18 cellular contexts compared by ENCODE assay signal in the genomic region with DNA sequence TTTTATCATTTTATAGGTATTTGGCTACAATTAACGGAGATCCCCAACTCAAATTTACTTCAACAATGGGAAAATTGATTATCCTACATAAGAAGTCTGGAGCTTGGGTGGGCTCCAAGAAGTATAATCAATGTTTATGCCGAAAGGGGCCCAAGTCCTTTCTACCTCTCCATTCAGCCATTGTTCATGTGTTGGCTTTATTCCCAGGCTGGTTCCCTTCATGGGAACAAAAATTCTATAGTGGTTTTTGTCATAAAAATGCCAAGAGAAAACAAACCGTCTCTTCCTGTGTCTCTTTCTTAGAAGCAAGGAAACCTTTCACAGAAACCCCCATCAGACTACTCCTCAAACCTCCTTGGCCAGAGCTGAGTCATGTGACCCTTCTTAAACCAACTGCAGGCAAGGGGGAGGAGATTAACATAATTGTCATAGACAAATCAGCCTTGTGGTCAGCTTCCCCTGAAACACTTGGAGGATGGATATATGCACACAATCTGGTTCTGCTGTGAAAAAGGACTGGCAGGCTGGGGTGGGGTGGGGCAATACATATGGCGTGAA.
A peak's percentile ranks its signal among the peaks of the same experiment; 100 is the strongest.
DNase-seq lines count a peak whose midpoint lies in the region; ATAC-seq, FAIRE-seq and TF ChIP-seq lines count a peak whose summit lies in the region.
"Had no signal": no experiment of that assay in that cellular context is flagged by ENCODE, and none has a peak within 500 bp of the region (broad histone marks: within the 10 kb centered on the region; RNA-seq: fewer than 3 reads in every experiment).

No MANE protein-coding gene starts in this region.

- TSS peak; percentile 55 for BruUV-seq in endothelial cell of umbilical vein (replicated peaks; lab: Mats Ljungman, UMichigan)

- H2AFZ ChIP-seq in GM23338 (0 out of 2 replicates have a peak overlapping the region, but pooled peaks have one; percentile 19), endothelial cell of umbilical vein (ENCODE audit: low read depth, low read length) (peak overlapping the region; percentile 4)

- H3K9me3 ChIP-seq in endothelial cell of umbilical vein (replicated peaks; ENCODE audit: control insufficient read depth, insufficient read depth, low read length) = no peaks in the 10 kb centered on the region
- H3K9me3 ChIP-seq: adrenal gland, thoracic aorta had no signal

- no peak overlapping the region for H3K27ac Mint-ChIP-seq in GM23338
- peak overlapping the region; percentile 68 for H3K27ac Mint-ChIP-seq in T-helper 1 cell treated with Interleukin-12 subunit alpha and Interleukin-12 subunit beta and Interleukin-4 antibody, amounts not matched to agents 30 μg/mL and 1 μg/mL, for 36 hours
- H3K27ac Mint-ChIP-seq: memory B cell had no signal

- H3K4me2 ChIP-seq in GM23338 = no peak overlapping the region
- no peak overlapping the region for H3K4me2 ChIP-seq in endothelial cell of umbilical vein (ENCODE audit: insufficient read depth, low read length)

- H3K9ac ChIP-seq in endothelial cell of umbilical vein (replicated peaks; ENCODE audit: extremely low read depth, insufficient read depth, low read length) = no peak overlapping the region

- POLR2A ChIA-PET in endothelial cell of umbilical vein (lab: Charles Lee) = no interaction called here

- dilution Hi-C loops in endothelial cell of umbilical vein (cut with MboI; ENCODE audit: extremely low pct_ligation_motif_present, low sequenced_read_pairs) = no loop called here

- H3K9me2 ChIP-seq in GM23338 (ENCODE audit: insufficient read depth) = no peaks in the 10 kb centered on the region

- no peaks in the 10 kb centered on the region for H3K79me2 ChIP-seq in GM23338 (replicated peaks; ENCODE audit: insufficient read depth)
- no peaks in the 10 kb centered on the region for H3K79me2 ChIP-seq in endothelial cell of umbilical vein (ENCODE audit: control insufficient read depth, insufficient read depth, low read length)

- intact Hi-C loops in endothelial cell of umbilical vein (cut with micrococcal nuclease) = loop anchor here (1.0 kb wide), 1 partner anchor 8 kb away; no protein-coding TSS in a partner anchor

- peak; percentile 74 for FAIRE-seq in endothelial cell of umbilical vein (lab: Jason Lieb, UNC)

- no peak overlapping the region for H3K4me3 Mint-ChIP-seq in GM23338
- peak overlapping the region; percentile 56 for H3K4me3 Mint-ChIP-seq in T-helper 1 cell treated with Interleukin-12 subunit alpha and Interleukin-12 subunit beta and Interleukin-4 antibody, amounts not matched to agents 30 μg/mL and 1 μg/mL, for 36 hours
- H3K4me3 Mint-ChIP-seq: memory B cell, neural crest cell had no signal

- no peaks in the 10 kb centered on the region for H3K36me3 Mint-ChIP-seq in GM23338 (ENCODE audit: low read depth)
- peaks cover 17% of the 10 kb centered on the region for H3K36me3 Mint-ChIP-seq in T-helper 1 cell treated with Interleukin-12 subunit alpha and Interleukin-12 subunit beta and Interleukin-4 antibody, amounts not matched to agents 30 μg/mL and 1 μg/mL, for 36 hours (ENCODE audit: low read depth)
- H3K36me3 Mint-ChIP-seq: memory B cell had no signal

- ATAC-seq in GM23338 (no peak), HG03280 (IDR thresholded peaks at IDR 0.05; ENCODE audit: unreplicated experiment) (no peak), GM21723 (IDR thresholded peaks at IDR 0.05; ENCODE audit: unreplicated experiment) (no peak)

- no peak for TF ChIP-seq POLR2A in endothelial cell of umbilical vein (IDR thresholded peaks at IDR 0.05; ENCODE audit: low read depth, low read length)

- no peaks in the 10 kb centered on the region for H4K20me1 ChIP-seq in GM23338 (replicated peaks; ENCODE audit: insufficient read depth)
- no peaks in the 10 kb centered on the region for H4K20me1 ChIP-seq in endothelial cell of umbilical vein (replicated peaks; ENCODE audit: control insufficient read depth, extremely low read depth, insufficient read depth, low read length)

- DNase-seq in NCI-H1092 treated with DMSO at 0.1 percent for 48 hours (lab: John Stamatoyannopoulos, UW) (peak; percentile 11), NCI-H1092 (lab: John Stamatoyannopoulos, UW) (no peak), GM23338 (ENCODE audit: low spot score) (no peak), endothelial cell of umbilical vein (ENCODE audit: low read depth, low spot score) (peak; percentile 89), GDM1 (lab: John Stamatoyannopoulos, UW) (no peak)
- DNase-seq: adrenal gland, glutamatergic neuron, NCI-H1048, NCI-H446, retina, WERI-Rb-1 had no signal

- no peak overlapping the region for H3K4me3 ChIP-seq in GM23338
- no peak overlapping the region for H3K4me3 ChIP-seq in endothelial cell of umbilical vein (replicated peaks in 1 of 3; ENCODE audit: insufficient read depth in 1 of 3, low read depth in 1 of 3, low read length in 3 of 3)
- H3K4me3 ChIP-seq: adrenal gland, thoracic aorta had no signal

- H3K27me3 ChIP-seq in GM23338 (ENCODE audit: insufficient read depth) = no peaks in the 10 kb centered on the region
- no peaks in the 10 kb centered on the region for H3K27me3 ChIP-seq in endothelial cell of umbilical vein (ENCODE audit: control insufficient read depth in 2 of 2, insufficient read depth in 2 of 2, low read length in 2 of 2)
- H3K27me3 ChIP-seq: adrenal gland had no signal

- no peaks in the 10 kb centered on the region for H3K9me1 ChIP-seq in endothelial cell of umbilical vein (replicated peaks; ENCODE audit: control insufficient read depth, extremely low read depth, insufficient read depth, low read length)

- H3K9me3 Mint-ChIP-seq in GM23338 = no peaks in the 10 kb centered on the region
- peaks cover 12% of the 10 kb centered on the region for H3K9me3 Mint-ChIP-seq in T-helper 1 cell treated with Interleukin-12 subunit alpha and Interleukin-12 subunit beta and Interleukin-4 antibody, amounts not matched to agents 30 μg/mL and 1 μg/mL, for 36 hours
- H3K9me3 Mint-ChIP-seq: memory B cell had no signal

- H3K4me1 ChIP-seq in GM23338 (ENCODE audit: insufficient read depth) = no peaks in the 10 kb centered on the region
- H3K4me1 ChIP-seq in endothelial cell of umbilical vein (ENCODE audit: control insufficient read depth, extremely low read depth, insufficient read depth, low read length) = peaks cover 14% of the 10 kb centered on the region
- H3K4me1 ChIP-seq: adrenal gland had no signal

- H3K4me1 Mint-ChIP-seq in GM23338 = no peaks in the 10 kb centered on the region
- H3K4me1 Mint-ChIP-seq in T-helper 1 cell treated with Interleukin-12 subunit alpha and Interleukin-12 subunit beta and Interleukin-4 antibody, amounts not matched to agents 30 μg/mL and 1 μg/mL, for 36 hours (ENCODE audit: low read depth) = peaks cover 40% of the 10 kb centered on the region

- H3K27ac ChIP-seq in GM23338 (ENCODE audit: low read depth) = no peak overlapping the region
- H3K27ac ChIP-seq in endothelial cell of umbilical vein (ENCODE audit: insufficient read depth, low read depth, low read length) = peak overlapping the region; percentile 3
- H3K27ac ChIP-seq: adrenal gland, epithelial cell of prostate, thoracic aorta, WERI-Rb-1 had no signal

- H3K36me3 ChIP-seq in GM23338 (ENCODE audit: insufficient read depth) (no peaks in the 10 kb centered on the region), endothelial cell of umbilical vein (ENCODE audit: control insufficient read depth in 2 of 2, extremely low read depth in 1 of 2, insufficient read depth in 2 of 2, low read length in 2 of 2) (no peaks in the 10 kb centered on the region)
- H3K36me3 ChIP-seq: adrenal gland, thoracic aorta, WERI-Rb-1 had no signal

- no peaks in the 10 kb centered on the region for H3K27me3 Mint-ChIP-seq in GM23338 (ENCODE audit: insufficient read depth, low read depth, poor library complexity)
- no peaks in the 10 kb centered on the region for H3K27me3 Mint-ChIP-seq in T-helper 1 cell treated with Interleukin-12 subunit alpha and Interleukin-12 subunit beta and Interleukin-4 antibody, amounts not matched to agents 30 μg/mL and 1 μg/mL, for 36 hours (ENCODE audit: low read depth)
- H3K27me3 Mint-ChIP-seq: memory B cell had no signal

- H3F3A ChIP-seq in GM23338 (replicated peaks; ENCODE audit: low read depth) = no peaks in the 10 kb centered on the region

- CTCF ChIA-PET in endothelial cell of umbilical vein (lab: Charles Lee) = interaction anchor here (1.2 to 2.1 kb wide), 2 partner anchors 21 to 51 kb away, joined by 4 to 6 read pairs; no protein-coding TSS in a partner anchor

- no peak for TF ChIP-seq CTCF in GM23338 (conservative IDR thresholded peaks at IDR 0.05; ENCODE audit: low read depth in 2 of 2)
- no peak for TF ChIP-seq CTCF in endothelial cell of umbilical vein (IDR thresholded peaks at IDR 0.05; ENCODE audit: extremely low read depth in 1 of 2, insufficient read depth in 1 of 2, low read depth in 1 of 2, low read length in 2 of 2)

TF ChIP-seq in endothelial cell of umbilical vein, 7 proteins besides CTCF, POLR2A, EP300 and RAD21:
- TF ChIP-seq, protein P1, sequence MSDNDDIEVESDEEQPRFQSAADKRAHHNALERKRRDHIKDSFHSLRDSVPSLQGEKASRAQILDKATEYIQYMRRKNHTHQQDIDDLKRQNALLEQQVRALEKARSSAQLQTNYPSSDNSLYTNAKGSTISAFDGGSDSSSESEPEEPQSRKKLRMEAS (IDR thresholded peaks at IDR 0.05; ENCODE audit: insufficient read depth, insufficient read length) = no peak
- TF ChIP-seq EZH2 (IDR thresholded peaks at IDR 0.05; ENCODE audit: borderline replicate concordance, low read depth, low read length, severe bottlenecking) (no peak), GATA2 (IDR thresholded peaks at IDR 0.05; ENCODE audit: insufficient read depth, insufficient read length, low read depth, low read length) (no peak), POLR2AphosphoS5 (IDR thresholded peaks at IDR 0.05; ENCODE audit: insufficient read depth, low read depth, low read length) (no peak), JUN (IDR thresholded peaks at IDR 0.05; ENCODE audit: borderline replicate concordance, insufficient read depth, insufficient read length, low read depth) (no peak), MYC (IDR thresholded peaks at IDR 0.05; ENCODE audit: low read depth, low read length) (no peak), FOS (IDR thresholded peaks at IDR 0.05; ENCODE audit: borderline replicate concordance, insufficient read depth, low read length) (no peak)
TF ChIP-seq in endothelial cell of umbilical vein: peak in this region for 0.

Comparison
In these comparisons a context has a peak if more than half of its experiments do, and no peak if none do; other contexts are left out.
1. DNase-seq: peak in NCI-H1092 treated with DMSO at 0.1 percent for 48 hours (single experiment) and endothelial cell of umbilical vein (single experiment); none in NCI-H1092 (single experiment), GM23338 (single experiment) and GDM1 (single experiment).